ENCODE assay signal across 13 cellular contexts in the genomic region with DNA sequence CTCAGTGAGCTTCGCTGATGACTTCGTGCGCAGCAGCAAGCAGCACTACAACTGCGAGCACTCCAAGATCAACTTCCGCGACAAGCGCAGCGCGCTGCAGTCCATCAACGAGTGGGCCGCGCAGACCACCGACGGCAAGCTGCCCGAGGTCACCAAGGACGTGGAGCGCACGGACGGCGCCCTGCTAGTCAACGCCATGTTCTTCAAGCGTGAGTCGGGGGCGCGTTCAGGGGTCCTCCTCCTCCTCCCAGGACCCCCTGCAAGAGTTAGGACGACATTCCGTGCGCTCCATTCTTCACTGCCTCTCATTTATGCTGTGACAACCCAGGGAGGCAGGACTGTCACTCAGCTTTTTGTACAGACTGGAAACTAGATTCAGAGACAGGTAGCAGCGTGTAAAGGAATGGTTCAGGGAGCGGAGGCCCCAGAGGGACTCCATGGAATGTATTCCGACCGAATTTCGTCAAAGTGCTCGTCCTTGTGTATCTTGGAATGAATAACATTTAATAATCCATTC. TPM values are rescaled to one million over a fixed set of nuclear protein-coding genes. Genes with fewer than 3 reads are reported as not detected.
DNase-seq lines count a peak whose midpoint lies in the region; ATAC-seq and TF ChIP-seq lines count a peak whose summit lies in the region.
"Had no signal": no experiment of that assay in that cellular context is flagged by ENCODE, and none has a peak within 500 bp of the region (broad histone marks: within the 10 kb centered on the region; RNA-seq: fewer than 3 reads in every experiment).

No MANE protein-coding gene starts in this region.

- CTCF ChIA-PET in AG04449 (lab: Yijun Ruan, JAX) = interaction anchor here (1.0 to 7.1 kb wide), 4 partner anchors 11 to 32 kb away, joined by 3 to 96 read pairs (median 6); no protein-coding TSS in a partner anchor

- H3K4me1 ChIP-seq in RWPE2 (ENCODE audit: insufficient read depth, poor library complexity, severe bottlenecking) (peaks cover 9% of the 10 kb centered on the region), esophagus muscularis mucosa (peaks cover 75 to 86% (median 79%) of the 10 kb centered on the region in 4 donors), osteoblast (ENCODE audit: insufficient read depth, low read length) (peaks cover 38% of the 10 kb centered on the region), gastrocnemius medialis (peaks cover 31 to 44% of the 10 kb centered on the region in 2 donors)

- H3K4me3 ChIP-seq in AG04449 (ENCODE audit: low read depth, low read length) = peak overlapping the region; percentile 91
- no peak overlapping the region for H3K4me3 ChIP-seq in RWPE2 (ENCODE audit: severe bottlenecking)
- no peak overlapping the region for H3K4me3 ChIP-seq in esophagus muscularis mucosa
- H3K4me3 ChIP-seq in osteoblast (ENCODE audit: insufficient read depth, low read length) = no peak overlapping the region
- no peak overlapping the region for H3K4me3 ChIP-seq in gastrocnemius medialis

- no peak overlapping the region for H3K27ac ChIP-seq in RWPE2 (ENCODE audit: poor library complexity, severe bottlenecking)
- peak overlapping the region in 3 of 4 donors; percentile 26 to 100 (median 99) for H3K27ac ChIP-seq in esophagus muscularis mucosa (replicated peaks in 1 of 4)
- no peak overlapping the region for H3K27ac ChIP-seq in osteoblast (ENCODE audit: low read depth, low read length)
- H3K27ac ChIP-seq in gastrocnemius medialis = no peak overlapping the region

- H3K27me3 ChIP-seq in RWPE2 (ENCODE audit: insufficient read depth, poor library complexity, severe bottlenecking) = no peaks in the 10 kb centered on the region
- H3K27me3 ChIP-seq in esophagus muscularis mucosa = no peaks in the 10 kb centered on the region
- no peaks in the 10 kb centered on the region for H3K27me3 ChIP-seq in osteoblast (ENCODE audit: insufficient read depth, low read length)
- H3K27me3 ChIP-seq in gastrocnemius medialis = no peaks in the 10 kb centered on the region

- peaks cover 80% of the 10 kb centered on the region for H4K20me1 ChIP-seq in osteoblast (ENCODE audit: insufficient read depth, low read length)

- no peak for DNase-seq in AG04449 (ENCODE audit: low read depth, low spot score)
- DNase-seq in RWPE2 (ENCODE audit: low spot score) = peak; percentile 61
- DNase-seq in esophagus muscularis mucosa (ENCODE audit: extremely low spot score) = no peak
- peak; percentile 23 for DNase-seq in osteoblast (ENCODE audit: insufficient read length, low spot score, missing footprints)
- no peak for DNase-seq in gastrocnemius medialis
- no peak for DNase-seq in stimulated activated naive CD4-positive, alpha-beta T cell (lab: John Stamatoyannopoulos, UW)
- DNase-seq: CD4-positive, alpha-beta T cell; DMS79 treated with DMSO at 0.1 percent for 48 hours; MV-4-11; NCI-H1417 treated with DMSO at 0.1 percent for 48 hours; NCI-H2029 treated with DMSO at 0.1 percent for 48 hours; NCI-H510A had no signal

- intact Hi-C loops in esophagus muscularis mucosa (cut with DNase I) = no loop called here
- intact Hi-C loops in gastrocnemius medialis (cut with DNase I; ENCODE audit: low total_unique reads) = no loop called here

- peak overlapping the region; percentile 13 for H3K4me2 ChIP-seq in osteoblast (ENCODE audit: insufficient read depth, low read length)

- H3K9me3 ChIP-seq in RWPE2 (ENCODE audit: severe bottlenecking) = no peaks in the 10 kb centered on the region
- H3K9me3 ChIP-seq in esophagus muscularis mucosa = no peaks in the 10 kb centered on the region
- no peaks in the 10 kb centered on the region for H3K9me3 ChIP-seq in osteoblast (ENCODE audit: low read depth, low read length)
- no peaks in the 10 kb centered on the region for H3K9me3 ChIP-seq in gastrocnemius medialis

- no peak for TF ChIP-seq POLR2A in esophagus muscularis mucosa (IDR thresholded peaks at IDR 0.05; ENCODE audit: low read depth)
- no peak for TF ChIP-seq POLR2A in gastrocnemius medialis (IDR thresholded peaks at IDR 0.05)

- in situ Hi-C loops in gastrocnemius medialis (cut with MboI; ENCODE audit: low sequenced_read_pairs in 4 of 4) = no loop called here

- ATAC-seq in RWPE2 (ENCODE audit: low read depth) = no peak
- ATAC-seq in gastrocnemius medialis = no peak
- ATAC-seq in GM18861 (IDR thresholded peaks at IDR 0.05; ENCODE audit: unreplicated experiment) = no peak

- POLR2A ChIA-PET in AG04449 (lab: Yijun Ruan, JAX) = interaction anchor here (2.5 to 7.4 kb wide), 3 partner anchors 9 to 13 kb away, joined by 9 to 168 read pairs (median 79); no protein-coding TSS in a partner anchor

- no peak for TF ChIP-seq CTCF in AG04449 (IDR thresholded peaks at IDR 0.05; ENCODE audit: insufficient read depth, low read length, missing control alignments)
- TF ChIP-seq CTCF in RWPE2 (IDR thresholded peaks at IDR 0.05; ENCODE audit: poor library complexity, severe bottlenecking) = no peak
- TF ChIP-seq CTCF in esophagus muscularis mucosa (IDR thresholded peaks at IDR 0.05) = no peak
- no peak for TF ChIP-seq CTCF in osteoblast (IDR thresholded peaks at IDR 0.05; ENCODE audit: extremely low read depth, low read depth, low read length)
- no peak for TF ChIP-seq CTCF in gastrocnemius medialis (IDR thresholded peaks at IDR 0.05 in 4 of 5, conservative IDR thresholded peaks at IDR 0.05 in 1 of 5)

- TF ChIP-seq EP300 in esophagus muscularis mucosa (IDR thresholded peaks at IDR 0.05) = no peak

- H3K36me3 ChIP-seq in RWPE2 (ENCODE audit: low read depth) = peaks cover 67% of the 10 kb centered on the region
- peaks cover 53 to 69% (median 62%) of the 10 kb centered on the region in 4 donors for H3K36me3 ChIP-seq in esophagus muscularis mucosa
- peaks cover 74% of the 10 kb centered on the region for H3K36me3 ChIP-seq in osteoblast (ENCODE audit: insufficient read depth, low read length)
- peaks cover 0 to 53% of the 10 kb centered on the region in 2 donors for H3K36me3 ChIP-seq in gastrocnemius medialis

- no peak overlapping the region for H2AFZ ChIP-seq in osteoblast (ENCODE audit: low read length)

- H3K79me2 ChIP-seq in osteoblast (ENCODE audit: insufficient read depth, low read length) = peaks cover 94% of the 10 kb centered on the region

- 89% methylated on average over 34 of the region's 34 CpGs for WGBS in esophagus muscularis mucosa

RNA-seq across cellular contexts. Expression of a gene that starts 4.8 kb away (rescaled TPM):
- total RNA-seq in esophagus muscularis mucosa (100 to 1,000 TPM; 162 to 270 (median 219) TPM), osteoblast (1,145 and 1,318 TPM in 2 replicates), gastrocnemius medialis (10 to 100 TPM; 18.5 to 42.4 (median 34.8) TPM)

RNA-seq across cellular contexts. Expression of a gene that starts 41.1 kb away (rescaled TPM):
- 1 to 10 TPM; 5.1 to 9.3 (median 8.4) TPM for total RNA-seq in esophagus muscularis mucosa
- total RNA-seq in osteoblast = 13.4 and 14.1 TPM in 2 replicates
- total RNA-seq in gastrocnemius medialis = 10 to 100 TPM in 3 of 4 donors, 1 to 10 TPM in 1; 5.6 to 12.6 (median 11.2) TPM

Comparison
In these comparisons a context has a peak if more than half of its experiments do, and no peak if none do; other contexts are left out.
1. DNase-seq: peak in RWPE2 (single experiment) and osteoblast (single experiment); none in AG04449 (single experiment), esophagus muscularis mucosa (single experiment), gastrocnemius medialis (0 of 2) and stimulated activated naive CD4-positive, alpha-beta T cell (0 of 6).
2. H3K27ac ChIP-seq: peak in esophagus muscularis mucosa (3 of 4); none in RWPE2 (single experiment), osteoblast (single experiment) and gastrocnemius medialis (0 of 4).